Comparison of ENCODE assay signal across 8 cellular contexts in genomic region chr3:171391432-171391831, GRCh38.
"Had no signal": no experiment of that assay in that cellular context is flagged by ENCODE, and none has a peak within 500 bp of the region (broad histone marks: within the 10 kb centered on the region; RNA-seq: fewer than 3 reads in every experiment).

No MANE protein-coding gene starts in this region.

- H3K27ac ChIP-seq: HL-60 had no signal

- H3K4me3 Mint-ChIP-seq: IgD-negative memory B cell had no signal

- DNase-seq: IMR-90, KBM-7, KG1 had no signal

- H3K4me3 ChIP-seq: K562 had no signal

- FAIRE-seq: HepG2, HTR-8/SVneo, K562 had no signal

- ATAC-seq: HepG2, K562 had no signal

- H3K27ac Mint-ChIP-seq: IgD-negative memory B cell had no signal

- H3K27me3 Mint-ChIP-seq: IgD-negative memory B cell had no signal
